Comparison of ENCODE assay signal across 21 cellular contexts in genomic region chr9:450561-450960, GRCh38.
"Had no signal": no experiment of that assay in that cellular context is flagged by ENCODE, and none has a peak within 500 bp of the region (broad histone marks: within the 10 kb centered on the region; RNA-seq: fewer than 3 reads in every experiment).

No MANE protein-coding gene starts in this region.

- H3K36me3 Mint-ChIP-seq: type B pancreatic cell had no signal

- H3K27ac Mint-ChIP-seq: activated CD4-positive, alpha-beta T cell treated with anti-CD3 and anti-CD28 coated beads, Interleukin-2, amount 10 ng/mL, durations not matched to agents 7 days and 5 days; stimulated activated effector memory CD8-positive, alpha-beta T cell treated with anti-CD3 and anti-CD28 coated beads, Interleukin-12 subunit alpha, Interleukin-12 subunit beta, amount 100 ng/mL, for 72 hours; type B pancreatic cell had no signal

- H3K36me3 ChIP-seq: colonic mucosa, gastrocnemius medialis, vagina had no signal

- H3K27ac ChIP-seq: colonic mucosa, dorsolateral prefrontal cortex, esophagus muscularis mucosa, gastrocnemius medialis, left lung, testis, vagina had no signal

- H3K4me1 ChIP-seq: colonic mucosa, esophagus muscularis mucosa, gastrocnemius medialis, testis, vagina had no signal

- H3K4me3 ChIP-seq: colonic mucosa, dorsolateral prefrontal cortex, esophagus muscularis mucosa, gastrocnemius medialis, left lung, lung, testis, vagina had no signal

- H3K27me3 Mint-ChIP-seq: activated CD4-positive, alpha-beta T cell treated with anti-CD3 and anti-CD28 coated beads, Interleukin-2, amount 10 ng/mL, durations not matched to agents 7 days and 5 days; effector memory CD8-positive, alpha-beta T cell; type B pancreatic cell had no signal

- H3K4me3 Mint-ChIP-seq: activated CD4-positive, alpha-beta T cell treated with anti-CD3 and anti-CD28 coated beads, Interleukin-2, amount 10 ng/mL, durations not matched to agents 7 days and 5 days; effector memory CD8-positive, alpha-beta T cell; natural killer cell; stimulated activated effector memory CD8-positive, alpha-beta T cell treated with anti-CD3 and anti-CD28 coated beads, Interleukin-12 subunit alpha, Interleukin-12 subunit beta, amount 100 ng/mL, for 72 hours; type B pancreatic cell had no signal

- DNase-seq: activated CD4-positive, alpha-beta T cell treated with anti-CD3 and anti-CD28 coated beads, Interleukin-2, amount 10 ng/mL, durations not matched to agents 7 days and 5 days; activated CD8-positive, alpha-beta memory T cell treated with anti-CD3 and anti-CD28 coated beads for 24 hours; aorta; colonic mucosa; dorsolateral prefrontal cortex; effector memory CD8-positive, alpha-beta T cell; gastrocnemius medialis; hippocampal formation; kidney glomerular epithelial cell; left lung; natural killer cell; small intestine; stimulated activated CD4-positive, alpha-beta T cell treated with anti-CD3 and anti-CD28 coated beads, Interleukin-2, amount 100 ng/mL, for 24 hours; T1000; testis had no signal

- H3K9me3 Mint-ChIP-seq: activated CD4-positive, alpha-beta T cell treated with anti-CD3 and anti-CD28 coated beads, Interleukin-2, amount 10 ng/mL, durations not matched to agents 7 days and 5 days; effector memory CD8-positive, alpha-beta T cell; natural killer cell; stimulated activated effector memory CD8-positive, alpha-beta T cell treated with anti-CD3 and anti-CD28 coated beads, Interleukin-12 subunit alpha, Interleukin-12 subunit beta, amount 100 ng/mL, for 72 hours; type B pancreatic cell had no signal

- ATAC-seq: effector memory CD8-positive, alpha-beta T cell; gastrocnemius medialis; left lung; natural killer cell; sciatic nerve; stimulated activated effector memory CD8-positive, alpha-beta T cell treated with anti-CD3 and anti-CD28 coated beads, Interleukin-12 subunit alpha, Interleukin-12 subunit beta, amount 100 ng/mL, for 72 hours had no signal

- H3K9me3 ChIP-seq: colonic mucosa, esophagus muscularis mucosa, gastrocnemius medialis, left lung, testis, vagina had no signal

- H3K27me3 ChIP-seq: colonic mucosa, esophagus muscularis mucosa, gastrocnemius medialis, left lung, testis, vagina had no signal
